Comparison of ENCODE assay signal across 8 cellular contexts in genomic region chr1:56584910-56585528, GRCh38. TPM values are rescaled to one million over a fixed set of nuclear protein-coding genes. Genes with fewer than 3 reads are reported as not detected.
DNase-seq lines count a peak whose midpoint lies in the region; ATAC-seq, FAIRE-seq and TF ChIP-seq lines count a peak whose summit lies in the region.

No MANE protein-coding gene starts in this region.

- no peaks in the 10 kb centered on the region for H3K9me3 Mint-ChIP-seq in naive B cell

- peaks cover 0 to 4% (median under 1%) of the 10 kb centered on the region in 3 donors for H3K4me1 Mint-ChIP-seq in naive B cell

- H3K36me3 Mint-ChIP-seq in naive B cell = no peaks in the 10 kb centered on the region

- no peak overlapping the region for H3K27ac Mint-ChIP-seq in naive B cell

- FAIRE-seq in HTR-8/SVneo (lab: Jason Lieb, UNC) = no peak

- no peak overlapping the region for H3K4me3 Mint-ChIP-seq in naive B cell

- H3K4me3 ChIP-seq in epithelial cell of proximal tubule (ENCODE audit: low read depth, low read length) = no peak overlapping the region

- DNase-seq in EH (ENCODE audit: low read depth) (peak; percentile 73), HTR-8/SVneo (ENCODE audit: insufficient read length, low spot score) (peak; percentile 36), RKO (ENCODE audit: low spot score) (peak; percentile 66), epithelial cell of proximal tubule (ENCODE audit: low read depth) (no peak), naive B cell (peak; percentile 33)
- DNase-seq in stimulated activated naive CD4-positive, alpha-beta T cell (lab: John Stamatoyannopoulos, UW) = no peak

- ATAC-seq in naive B cell (ENCODE audit: low read depth in 2 of 2) = peak in 1 of 2 donors; percentile 39
- no peak for ATAC-seq in HG03378 (IDR thresholded peaks at IDR 0.05; ENCODE audit: unreplicated experiment)
- no peak for ATAC-seq in HG03045 (IDR thresholded peaks at IDR 0.05; ENCODE audit: unreplicated experiment)

- H3K27me3 Mint-ChIP-seq in naive B cell = peaks cover under 1 to 13% (median 4%) of the 10 kb centered on the region in 3 donors

- peak; percentile 89 for TF ChIP-seq CTCF in epithelial cell of proximal tubule (conservative IDR thresholded peaks at IDR 0.05; ENCODE audit: low read depth, low read length)

RNA-seq across cellular contexts. Expression of gene PLPP3, which starts 5.7 kb away (rescaled TPM):
- total RNA-seq in epithelial cell of proximal tubule = 2.2 and 3.9 TPM in 2 replicates
- polyA plus RNA-seq in naive B cell (ENCODE audit: low read depth in 6 of 6) = 1 to 10 TPM in 5 of 6 donors, under 1 TPM in 1; 1.00 to 2.6 (median 1.5) TPM

Comparison
In these comparisons a context has a peak if more than half of its experiments do, and no peak if none do; other contexts are left out.
1. DNase-seq: peak in EH (single experiment), HTR-8/SVneo (single experiment), RKO (single experiment) and naive B cell (single experiment); none in epithelial cell of proximal tubule (single experiment) and stimulated activated naive CD4-positive, alpha-beta T cell (0 of 6).